1 cellular context compared by ENCODE assay signal in the genomic region with DNA sequence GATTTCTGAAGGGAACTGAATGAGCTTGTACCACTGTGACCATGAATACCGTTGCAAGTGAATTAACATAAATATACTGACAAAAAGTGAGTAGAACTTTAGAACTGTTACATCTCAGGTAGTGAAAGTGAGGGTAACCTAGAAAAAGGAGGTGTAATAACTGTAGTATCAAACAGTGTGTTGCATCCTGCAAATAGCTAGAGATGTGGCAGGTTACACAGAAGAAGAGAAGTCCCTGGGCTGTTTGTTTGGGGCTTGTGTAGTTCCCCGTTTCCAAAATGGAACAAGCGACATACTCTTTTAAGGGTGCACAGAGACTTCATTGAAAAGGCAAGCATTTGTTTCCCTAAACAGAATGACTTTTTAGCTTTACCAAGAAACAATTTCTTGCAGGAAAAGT.
TF ChIP-seq lines count a peak whose summit lies in the region.

No MANE protein-coding gene starts in this region.

TF ChIP-seq in GM12878, 131 proteins besides CTCF, POLR2A, EP300 and RAD21 (continued from another document):
- TF ChIP-seq, protein P1, sequence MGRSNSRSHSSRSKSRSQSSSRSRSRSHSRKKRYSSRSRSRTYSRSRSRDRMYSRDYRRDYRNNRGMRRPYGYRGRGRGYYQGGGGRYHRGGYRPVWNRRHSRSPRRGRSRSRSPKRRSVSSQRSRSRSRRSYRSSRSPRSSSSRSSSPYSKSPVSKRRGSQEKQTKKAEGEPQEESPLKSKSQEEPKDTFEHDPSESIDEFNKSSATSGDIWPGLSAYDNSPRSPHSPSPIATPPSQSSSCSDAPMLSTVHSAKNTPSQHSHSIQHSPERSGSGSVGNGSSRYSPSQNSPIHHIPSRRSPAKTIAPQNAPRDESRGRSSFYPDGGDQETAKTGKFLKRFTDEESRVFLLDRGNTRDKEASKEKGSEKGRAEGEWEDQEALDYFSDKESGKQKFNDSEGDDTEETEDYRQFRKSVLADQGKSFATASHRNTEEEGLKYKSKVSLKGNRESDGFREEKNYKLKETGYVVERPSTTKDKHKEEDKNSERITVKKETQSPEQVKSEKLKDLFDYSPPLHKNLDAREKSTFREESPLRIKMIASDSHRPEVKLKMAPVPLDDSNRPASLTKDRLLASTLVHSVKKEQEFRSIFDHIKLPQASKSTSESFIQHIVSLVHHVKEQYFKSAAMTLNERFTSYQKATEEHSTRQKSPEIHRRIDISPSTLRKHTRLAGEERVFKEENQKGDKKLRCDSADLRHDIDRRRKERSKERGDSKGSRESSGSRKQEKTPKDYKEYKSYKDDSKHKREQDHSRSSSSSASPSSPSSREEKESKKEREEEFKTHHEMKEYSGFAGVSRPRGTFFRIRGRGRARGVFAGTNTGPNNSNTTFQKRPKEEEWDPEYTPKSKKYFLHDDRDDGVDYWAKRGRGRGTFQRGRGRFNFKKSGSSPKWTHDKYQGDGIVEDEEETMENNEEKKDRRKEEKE (IDR thresholded peaks at IDR 0.05), result no peak
- TF ChIP-seq, protein P2, sequence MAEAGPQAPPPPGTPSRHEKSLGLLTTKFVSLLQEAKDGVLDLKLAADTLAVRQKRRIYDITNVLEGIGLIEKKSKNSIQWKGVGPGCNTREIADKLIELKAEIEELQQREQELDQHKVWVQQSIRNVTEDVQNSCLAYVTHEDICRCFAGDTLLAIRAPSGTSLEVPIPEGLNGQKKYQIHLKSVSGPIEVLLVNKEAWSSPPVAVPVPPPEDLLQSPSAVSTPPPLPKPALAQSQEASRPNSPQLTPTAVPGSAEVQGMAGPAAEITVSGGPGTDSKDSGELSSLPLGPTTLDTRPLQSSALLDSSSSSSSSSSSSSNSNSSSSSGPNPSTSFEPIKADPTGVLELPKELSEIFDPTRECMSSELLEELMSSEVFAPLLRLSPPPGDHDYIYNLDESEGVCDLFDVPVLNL (IDR thresholded peaks at IDR 0.05; ENCODE audit: low read depth, low read length), result no peak
- no peak; the same call in 1 of the 2 replicates for TF ChIP-seq CREM (IDR thresholded peaks at IDR 0.05; ENCODE audit: low read depth)
- no peak for TF ChIP-seq NFYA (IDR thresholded peaks at IDR 0.05; ENCODE audit: borderline replicate concordance, low read depth, low read length)
- no peak for TF ChIP-seq MTA2 (IDR thresholded peaks at IDR 0.05; ENCODE audit: low read depth)
- TF ChIP-seq JUNB (IDR thresholded peaks at IDR 0.05), result peak; percentile 9; the same call in 1 of the 2 replicates
- TF ChIP-seq GABPA (IDR thresholded peaks at IDR 0.05; ENCODE audit: low read depth), result no peak
- 0 out of 4 replicates have a peak, but pooled peaks of 1 of the 2 experiments have one; percentile 15 for TF ChIP-seq IKZF2 (IDR thresholded peaks at IDR 0.05)
- TF ChIP-seq, protein P3, sequence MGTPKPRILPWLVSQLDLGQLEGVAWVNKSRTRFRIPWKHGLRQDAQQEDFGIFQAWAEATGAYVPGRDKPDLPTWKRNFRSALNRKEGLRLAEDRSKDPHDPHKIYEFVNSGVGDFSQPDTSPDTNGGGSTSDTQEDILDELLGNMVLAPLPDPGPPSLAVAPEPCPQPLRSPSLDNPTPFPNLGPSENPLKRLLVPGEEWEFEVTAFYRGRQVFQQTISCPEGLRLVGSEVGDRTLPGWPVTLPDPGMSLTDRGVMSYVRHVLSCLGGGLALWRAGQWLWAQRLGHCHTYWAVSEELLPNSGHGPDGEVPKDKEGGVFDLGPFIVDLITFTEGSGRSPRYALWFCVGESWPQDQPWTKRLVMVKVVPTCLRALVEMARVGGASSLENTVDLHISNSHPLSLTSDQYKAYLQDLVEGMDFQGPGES (IDR thresholded peaks at IDR 0.05), result no peak
- TF ChIP-seq, protein P4, sequence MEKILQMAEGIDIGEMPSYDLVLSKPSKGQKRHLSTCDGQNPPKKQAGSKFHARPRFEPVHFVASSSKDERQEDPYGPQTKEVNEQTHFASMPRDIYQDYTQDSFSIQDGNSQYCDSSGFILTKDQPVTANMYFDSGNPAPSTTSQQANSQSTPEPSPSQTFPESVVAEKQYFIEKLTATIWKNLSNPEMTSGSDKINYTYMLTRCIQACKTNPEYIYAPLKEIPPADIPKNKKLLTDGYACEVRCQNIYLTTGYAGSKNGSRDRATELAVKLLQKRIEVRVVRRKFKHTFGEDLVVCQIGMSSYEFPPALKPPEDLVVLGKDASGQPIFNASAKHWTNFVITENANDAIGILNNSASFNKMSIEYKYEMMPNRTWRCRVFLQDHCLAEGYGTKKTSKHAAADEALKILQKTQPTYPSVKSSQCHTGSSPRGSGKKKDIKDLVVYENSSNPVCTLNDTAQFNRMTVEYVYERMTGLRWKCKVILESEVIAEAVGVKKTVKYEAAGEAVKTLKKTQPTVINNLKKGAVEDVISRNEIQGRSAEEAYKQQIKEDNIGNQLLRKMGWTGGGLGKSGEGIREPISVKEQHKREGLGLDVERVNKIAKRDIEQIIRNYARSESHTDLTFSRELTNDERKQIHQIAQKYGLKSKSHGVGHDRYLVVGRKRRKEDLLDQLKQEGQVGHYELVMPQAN (conservative IDR thresholded peaks at IDR 0.05), result no peak
- TF ChIP-seq, protein P5, sequence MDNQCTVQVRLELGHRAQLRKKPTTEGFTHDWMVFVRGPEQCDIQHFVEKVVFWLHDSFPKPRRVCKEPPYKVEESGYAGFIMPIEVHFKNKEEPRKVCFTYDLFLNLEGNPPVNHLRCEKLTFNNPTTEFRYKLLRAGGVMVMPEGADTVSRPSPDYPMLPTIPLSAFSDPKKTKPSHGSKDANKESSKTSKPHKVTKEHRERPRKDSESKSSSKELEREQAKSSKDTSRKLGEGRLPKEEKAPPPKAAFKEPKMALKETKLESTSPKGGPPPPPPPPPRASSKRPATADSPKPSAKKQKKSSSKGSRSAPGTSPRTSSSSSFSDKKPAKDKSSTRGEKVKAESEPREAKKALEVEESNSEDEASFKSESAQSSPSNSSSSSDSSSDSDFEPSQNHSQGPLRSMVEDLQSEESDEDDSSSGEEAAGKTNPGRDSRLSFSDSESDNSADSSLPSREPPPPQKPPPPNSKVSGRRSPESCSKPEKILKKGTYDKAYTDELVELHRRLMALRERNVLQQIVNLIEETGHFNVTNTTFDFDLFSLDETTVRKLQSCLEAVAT (IDR thresholded peaks at IDR 0.05), result 0 out of 2 replicates have a peak, but pooled peaks have one; percentile 40
- TF ChIP-seq IRF4 (IDR thresholded peaks at IDR 0.05; ENCODE audit: low read depth, low read length), result no peak
- TF ChIP-seq CBFB (IDR thresholded peaks at IDR 0.05; ENCODE audit: low read depth), result no peak
- TF ChIP-seq CREB1 (IDR thresholded peaks at IDR 0.05; ENCODE audit: low read depth), result no peak
- TF ChIP-seq NR2C2 (IDR thresholded peaks at IDR 0.05; ENCODE audit: borderline replicate concordance, control insufficient read depth, insufficient read length, low read depth), result no peak
- TF ChIP-seq RFX5 (IDR thresholded peaks at IDR 0.05; ENCODE audit: low read depth, low read length), result no peak
- TF ChIP-seq SREBF1 (IDR thresholded peaks at IDR 0.05; ENCODE audit: low read length), result no peak
- no peak for TF ChIP-seq BMI1 (IDR thresholded peaks at IDR 0.05; ENCODE audit: borderline replicate concordance)
- TF ChIP-seq RUNX3 (IDR thresholded peaks at IDR 0.05; ENCODE audit: low read length), result peak; percentile 14; the same call in 1 of the 2 replicates
- TF ChIP-seq POLR2AphosphoS2 (IDR thresholded peaks at IDR 0.05; ENCODE audit: low read depth, low read length), result no peak
